Comparison of ENCODE assay signal across 8 cellular contexts in genomic region chr9:128419061-128419925, GRCh38. TPM values are rescaled to one million over a fixed set of nuclear protein-coding genes. Genes with fewer than 3 reads are reported as not detected.
DNase-seq lines count a peak whose midpoint lies in the region; ATAC-seq and TF ChIP-seq lines count a peak whose summit lies in the region.

No MANE protein-coding gene starts in this region.

- no peak for TF ChIP-seq POLR2A in tibial nerve (IDR thresholded peaks at IDR 0.05)

- H3K4me1 Mint-ChIP-seq in activated T-helper 1 cell treated with anti-CD3 and anti-CD28 coated beads, Interleukin-12 subunit alpha, Interleukin-12 subunit beta, Interleukin-2, Interleukin-4 antibody, amounts not matched to agents 30 ng/mL and 10 ng/mL and 1 ng/mL, durations not matched to agents 14 hours and 24 hours and 36 hours (ENCODE audit: low read depth), result peaks cover 16% of the 10 kb centered on the region

- peak overlapping the region; percentile 78 for H3K4me3 Mint-ChIP-seq in activated T-helper 1 cell treated with anti-CD3 and anti-CD28 coated beads, Interleukin-12 subunit alpha, Interleukin-12 subunit beta, Interleukin-2, Interleukin-4 antibody, amounts not matched to agents 30 ng/mL and 10 ng/mL and 1 ng/mL, durations not matched to agents 14 hours and 24 hours and 36 hours

- H3K27ac ChIP-seq in HUES64 (ENCODE audit: low read depth, low read length) (no peak overlapping the region), iPS-18a (ENCODE audit: low read length) (no peak overlapping the region), tibial nerve (no peak overlapping the region)

- no peaks in the 10 kb centered on the region for H3K36me3 Mint-ChIP-seq in activated T-helper 1 cell treated with anti-CD3 and anti-CD28 coated beads, Interleukin-12 subunit alpha, Interleukin-12 subunit beta, Interleukin-2, Interleukin-4 antibody, amounts not matched to agents 30 ng/mL and 10 ng/mL and 1 ng/mL, durations not matched to agents 14 hours and 24 hours and 36 hours (ENCODE audit: low read depth)

- no peaks in the 10 kb centered on the region for H3K9me3 ChIP-seq in BE2C
- no peaks in the 10 kb centered on the region for H3K9me3 ChIP-seq in HUES64 (ENCODE audit: insufficient read depth, low read depth, low read length)
- no peaks in the 10 kb centered on the region for H3K9me3 ChIP-seq in iPS-18a (ENCODE audit: control insufficient read depth, low read depth, low read length)
- H3K9me3 ChIP-seq in tibial nerve, result no peaks in the 10 kb centered on the region

- no peak for TF ChIP-seq EP300 in tibial nerve (IDR thresholded peaks at IDR 0.05)

- intact Hi-C loops in activated T-helper 1 cell treated with anti-CD3 and anti-CD28 coated beads, Interleukin-12 subunit alpha, Interleukin-12 subunit beta, Interleukin-2, Interleukin-4 antibody, amounts not matched to agents 30 ng/mL and 10 ng/mL and 1 ng/mL, durations not matched to agents 14 hours and 24 hours and 36 hours (cut with micrococcal nuclease), result no loop called here

- H3K4me1 ChIP-seq in BE2C (peaks cover 7% of the 10 kb centered on the region), HUES64 (ENCODE audit: insufficient read depth, low read length) (0 out of 2 replicates have a peak, but pooled peaks cover 5% of the 10 kb centered on the region), iPS-18a (ENCODE audit: control insufficient read depth, low read depth, low read length) (peaks cover 14% of the 10 kb centered on the region), tibial nerve (peaks cover 0 to 27% (median 16%) of the 10 kb centered on the region in 4 donors)

- H3K36me3 ChIP-seq in BE2C (no peaks in the 10 kb centered on the region), HUES64 (ENCODE audit: insufficient read depth, low read length) (no peaks in the 10 kb centered on the region), iPS-18a (ENCODE audit: control insufficient read depth, low read depth, low read length) (no peaks in the 10 kb centered on the region), tibial nerve (peaks cover 0 to 16% (median 0%) of the 10 kb centered on the region in 3 donors)

- H3K27me3 Mint-ChIP-seq in activated T-helper 1 cell treated with anti-CD3 and anti-CD28 coated beads, Interleukin-12 subunit alpha, Interleukin-12 subunit beta, Interleukin-2, Interleukin-4 antibody, amounts not matched to agents 30 ng/mL and 10 ng/mL and 1 ng/mL, durations not matched to agents 14 hours and 24 hours and 36 hours (ENCODE audit: insufficient read depth), result peaks cover 45% of the 10 kb centered on the region

- WGBS in HUES64, result 19% methylated on average over 27 of the region's 28 CpGs
- WGBS in tibial nerve, 2 donors, result 7 to 14% methylated on average over 28 of the region's 28 CpGs

- no peaks in the 10 kb centered on the region for H3K9me3 Mint-ChIP-seq in activated T-helper 1 cell treated with anti-CD3 and anti-CD28 coated beads, Interleukin-12 subunit alpha, Interleukin-12 subunit beta, Interleukin-2, Interleukin-4 antibody, amounts not matched to agents 30 ng/mL and 10 ng/mL and 1 ng/mL, durations not matched to agents 14 hours and 24 hours and 36 hours

- no peaks in the 10 kb centered on the region for H3K27me3 ChIP-seq in BE2C
- H3K27me3 ChIP-seq in HUES64 (ENCODE audit: insufficient read depth, low read length), result peaks cover 90% of the 10 kb centered on the region
- peaks cover 74% of the 10 kb centered on the region for H3K27me3 ChIP-seq in iPS-18a (ENCODE audit: control insufficient read depth, insufficient read depth, low read length)
- H3K27me3 ChIP-seq in tibial nerve, result peaks cover 0 to 39% of the 10 kb centered on the region in 2 donors

- DNase-seq in BE2C (peak; percentile 52), tibial nerve (ENCODE audit: low spot score in 2 of 2) (no peak), mesenteric fat pad (ENCODE audit: low spot score) (no peak), NCI-H187 (lab: John Stamatoyannopoulos, UW) (no peak)
- DNase-seq in activated T-helper 1 cell treated with anti-CD3 and anti-CD28 coated beads, Interleukin-12 subunit alpha, Interleukin-12 subunit beta, Interleukin-2, Interleukin-4 antibody, amounts not matched to agents 30 ng/mL and 10 ng/mL and 1 ng/mL, durations not matched to agents 14 hours and 24 hours and 36 hours (ENCODE audit: low spot score), result no peak

- TF ChIP-seq CTCF in BE2C (IDR thresholded peaks at IDR 0.05; ENCODE audit: low read depth, low read length), result 0 out of 2 replicates have a peak, but pooled peaks have one; percentile 1
- no peak for TF ChIP-seq CTCF in tibial nerve (IDR thresholded peaks at IDR 0.05)

- H3K9ac ChIP-seq in HUES64 (ENCODE audit: low read depth, low read length) (no peak overlapping the region), iPS-18a (ENCODE audit: low read length) (no peak overlapping the region)

- no peak for ATAC-seq in HG03432 (IDR thresholded peaks at IDR 0.05; ENCODE audit: unreplicated experiment)

- H3K4me3 ChIP-seq in BE2C (ENCODE audit: low read depth, low read length), result peak overlapping the region; percentile 6
- H3K4me3 ChIP-seq in HUES64 (ENCODE audit: low read length), result peak overlapping the region; percentile 16; the same call in 1 of the 2 replicates
- peak overlapping the region; percentile 66 for H3K4me3 ChIP-seq in iPS-18a (ENCODE audit: low read length)
- peak overlapping the region; percentile 51 to 95 (median 86) for H3K4me3 ChIP-seq in tibial nerve

- H3K27ac Mint-ChIP-seq in activated T-helper 1 cell treated with anti-CD3 and anti-CD28 coated beads, Interleukin-12 subunit alpha, Interleukin-12 subunit beta, Interleukin-2, Interleukin-4 antibody, amounts not matched to agents 30 ng/mL and 10 ng/mL and 1 ng/mL, durations not matched to agents 14 hours and 24 hours and 36 hours, result no peak overlapping the region

RNA-seq across cellular contexts. Expression of gene CERCAM, which starts 1.4 kb away (rescaled TPM):
- polyA plus RNA-seq in BE2C (2012; ENCODE audit: insufficient read depth, insufficient read length, low read depth), result 7.8 TPM
- 8.1 TPM for polyA plus RNA-seq in HUES64 (2013, experiment 1 of 2)
- 12.6 TPM for polyA plus RNA-seq in HUES64 (2013, experiment 2 of 2)
- total RNA-seq in activated T-helper 1 cell treated with anti-CD3 and anti-CD28 coated beads, Interleukin-12 subunit alpha, Interleukin-12 subunit beta, Interleukin-2, Interleukin-4 antibody, amounts not matched to agents 30 ng/mL and 10 ng/mL and 1 ng/mL, durations not matched to agents 14 hours and 24 hours and 36 hours, result 0.86 and 1.6 TPM in 2 replicates
- total RNA-seq in tibial nerve (10 to 100 TPM; 23.7 to 48.2 (median 31.6) TPM), mesenteric fat pad (46.0 TPM)

RNA-seq across cellular contexts. Expression of gene ODF2, which starts 36.5 kb away (rescaled TPM):
- polyA plus RNA-seq in BE2C (2012; ENCODE audit: insufficient read depth, insufficient read length, low read depth), result 20.6 TPM
- polyA plus RNA-seq in HUES64 (2013, experiment 1 of 2), result 17.2 TPM
- polyA plus RNA-seq in HUES64 (2013, experiment 2 of 2), result 23.1 TPM
- total RNA-seq in activated T-helper 1 cell treated with anti-CD3 and anti-CD28 coated beads, Interleukin-12 subunit alpha, Interleukin-12 subunit beta, Interleukin-2, Interleukin-4 antibody, amounts not matched to agents 30 ng/mL and 10 ng/mL and 1 ng/mL, durations not matched to agents 14 hours and 24 hours and 36 hours, result 55.6 and 57.6 TPM in 2 replicates
- 10 to 100 TPM; 23.2 to 32.7 (median 25.8) TPM for total RNA-seq in tibial nerve
- 18.6 TPM for total RNA-seq in mesenteric fat pad

RNA-seq across cellular contexts. Expression of gene URM1, which starts 48.1 kb away (rescaled TPM):
- polyA plus RNA-seq in BE2C (2012; ENCODE audit: insufficient read depth, insufficient read length, low read depth), result 115 TPM
- 43.5 TPM for polyA plus RNA-seq in HUES64 (2013, experiment 1 of 2)
- 38.9 TPM for polyA plus RNA-seq in HUES64 (2013, experiment 2 of 2)
- 81.6 and 82.6 TPM in 2 replicates for total RNA-seq in activated T-helper 1 cell treated with anti-CD3 and anti-CD28 coated beads, Interleukin-12 subunit alpha, Interleukin-12 subunit beta, Interleukin-2, Interleukin-4 antibody, amounts not matched to agents 30 ng/mL and 10 ng/mL and 1 ng/mL, durations not matched to agents 14 hours and 24 hours and 36 hours
- total RNA-seq in tibial nerve (10 to 100 TPM; 18.1 to 25.5 (median 23.2) TPM), mesenteric fat pad (55.7 TPM)

Comparison
In these comparisons a context has a peak if more than half of its experiments do, and no peak if none do; other contexts are left out.
1. H3K4me3 ChIP-seq: peak in every context shown above with its lines; median percentile 86 in tibial nerve; 66 in iPS-18a; 16 in HUES64; 6 in BE2C.